Comparison of ENCODE assay signal across 20 cellular contexts in the genomic region with DNA sequence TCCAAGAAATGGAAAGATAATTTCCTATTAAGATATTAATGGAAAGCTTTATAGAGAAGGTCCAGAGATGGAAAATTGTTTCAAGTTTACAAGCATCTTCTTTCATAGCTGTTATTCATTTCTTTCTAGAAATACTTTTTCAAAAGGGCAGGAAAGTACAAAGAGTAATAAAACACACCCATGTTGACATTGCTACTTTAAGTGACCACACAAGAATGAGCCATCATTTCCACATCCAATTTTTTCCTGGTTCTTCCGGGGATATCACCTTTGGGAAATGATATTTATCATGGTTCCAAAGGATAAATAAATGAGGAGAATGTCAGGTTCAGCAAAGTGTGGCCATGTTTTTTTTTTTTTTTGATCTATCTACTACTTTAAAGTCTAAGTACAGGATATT. TPM values are rescaled to one million over a fixed set of nuclear protein-coding genes. Genes with fewer than 3 reads are reported as not detected.
DNase-seq lines count a peak whose midpoint lies in the region; ATAC-seq and TF ChIP-seq lines count a peak whose summit lies in the region.
"Had no signal": no experiment of that assay in that cellular context is flagged by ENCODE, and none has a peak within 500 bp of the region (broad histone marks: within the 10 kb centered on the region; RNA-seq: fewer than 3 reads in every experiment).

No MANE protein-coding gene starts in this region.

- H3K27ac Mint-ChIP-seq in T-helper 2 cell treated with Interferon-gamma antibody and Interleukin-4, amounts not matched to agents 5 μg/mL and 100 μg/mL, for 36 hours = no peak overlapping the region
- H3K27ac Mint-ChIP-seq: B cell; CD4-positive, CD25-positive, alpha-beta regulatory T cell; CD8-positive, alpha-beta T cell; HFFc6 had no signal

- H3K27me3 Mint-ChIP-seq in T-helper 2 cell treated with Interferon-gamma antibody and Interleukin-4, amounts not matched to agents 5 μg/mL and 100 μg/mL, for 36 hours (ENCODE audit: low read depth) = peaks cover 3% of the 10 kb centered on the region

- TF ChIP-seq CTCF in mucosa of descending colon (IDR thresholded peaks at IDR 0.05) = no peak
- TF ChIP-seq CTCF in transverse colon (IDR thresholded peaks at IDR 0.05) = no peak
- no peak for TF ChIP-seq CTCF in colonic mucosa (IDR thresholded peaks at IDR 0.05)

- no peaks in the 10 kb centered on the region for H3K4me1 ChIP-seq in mucosa of descending colon (ENCODE audit: low read depth)
- no peaks in the 10 kb centered on the region for H3K4me1 ChIP-seq in transverse colon
- H3K4me1 ChIP-seq in colonic mucosa = no peaks in the 10 kb centered on the region
- H3K4me1 ChIP-seq: BLaER1, Caco-2, HAP-1 had no signal

- no peaks in the 10 kb centered on the region for H3K36me3 Mint-ChIP-seq in T-helper 2 cell treated with Interferon-gamma antibody and Interleukin-4, amounts not matched to agents 5 μg/mL and 100 μg/mL, for 36 hours (ENCODE audit: low read depth)
- H3K36me3 Mint-ChIP-seq: CD4-positive, CD25-positive, alpha-beta regulatory T cell; CD8-positive, alpha-beta T cell had no signal

- peak; percentile 56 for DNase-seq in LoVo (ENCODE audit: low spot score)
- DNase-seq in SW480 (ENCODE audit: low spot score) = peak; percentile 10
- DNase-seq in mucosa of descending colon = no peak
- no peak for DNase-seq in transverse colon
- DNase-seq in colonic mucosa = no peak
- DNase-seq in T-helper 2 cell treated with Interferon-gamma antibody and Interleukin-4, amounts not matched to agents 5 μg/mL and 100 μg/mL, for 36 hours (ENCODE audit: low spot score) = no peak
- DNase-seq: Caco-2; CD4-positive, CD25-positive, alpha-beta regulatory T cell; CD8-positive, alpha-beta T cell; DMS 273 treated with DMSO at 0.1 percent for 48 hours; DND-41; GOT3; HFFc6 had no signal

- no peak overlapping the region for H3K4me3 Mint-ChIP-seq in T-helper 2 cell treated with Interferon-gamma antibody and Interleukin-4, amounts not matched to agents 5 μg/mL and 100 μg/mL, for 36 hours
- H3K4me3 Mint-ChIP-seq: B cell; CD4-positive, CD25-positive, alpha-beta regulatory T cell; CD8-positive, alpha-beta T cell; HFFc6 had no signal

- H3K9me3 ChIP-seq in mucosa of descending colon (no peaks in the 10 kb centered on the region), transverse colon (no peaks in the 10 kb centered on the region), colonic mucosa (no peaks in the 10 kb centered on the region)
- H3K9me3 ChIP-seq: BLaER1, Caco-2, HAP-1 had no signal

- 17 to 30% methylated on average over 1 of the region's 1 CpG for WGBS in transverse colon (ENCODE audit: low coverage in 1 of 2), 2 donors

- no peaks in the 10 kb centered on the region for H3K36me3 ChIP-seq in mucosa of descending colon (ENCODE audit: low read depth)
- H3K36me3 ChIP-seq in transverse colon = no peaks in the 10 kb centered on the region
- H3K36me3 ChIP-seq in colonic mucosa = no peaks in the 10 kb centered on the region
- H3K36me3 ChIP-seq: BLaER1, HAP-1 had no signal

- peak; percentile 10 for TF ChIP-seq EP300 in transverse colon (IDR thresholded peaks at IDR 0.05; ENCODE audit: low read depth)

- no peaks in the 10 kb centered on the region for H3K9me3 Mint-ChIP-seq in T-helper 2 cell treated with Interferon-gamma antibody and Interleukin-4, amounts not matched to agents 5 μg/mL and 100 μg/mL, for 36 hours
- H3K9me3 Mint-ChIP-seq: CD8-positive, alpha-beta T cell; HFFc6 had no signal

- peaks cover 1% of the 10 kb centered on the region for H3K4me1 Mint-ChIP-seq in T-helper 2 cell treated with Interferon-gamma antibody and Interleukin-4, amounts not matched to agents 5 μg/mL and 100 μg/mL, for 36 hours (ENCODE audit: low read depth)

- peak; percentile 81 for ATAC-seq in mucosa of descending colon
- no peak for ATAC-seq in HG02623 (IDR thresholded peaks at IDR 0.05; ENCODE audit: unreplicated experiment)
- ATAC-seq: CD8-positive, alpha-beta T cell had no signal

- no peak overlapping the region for H3K9ac ChIP-seq in colonic mucosa (ENCODE audit: low read depth in 2 of 2, low read length in 2 of 2)
- H3K9ac ChIP-seq: BLaER1 had no signal

- in situ Hi-C loops in transverse colon (cut with MboI; ENCODE audit: low pct_ligation_motif_present in 1 of 4, low pct_unique_long_range_greater_than_20kb in 1 of 4, low sequenced_read_pairs in 3 of 4) = loop anchor here in 1 of 4 donors (25.0 kb wide), 1 partner anchor 447 kb away; no protein-coding TSS in a partner anchor

- H3K4me3 ChIP-seq in mucosa of descending colon (no peak overlapping the region), transverse colon (no peak overlapping the region), colonic mucosa (no peak overlapping the region)
- H3K4me3 ChIP-seq: BLaER1, HAP-1 had no signal

- intact Hi-C loops in mucosa of descending colon (cut with DNase I, micrococcal nuclease) (no loop called here), transverse colon (cut with DNase I; ENCODE audit: low total_unique reads) (no loop called here), colonic mucosa (cut with DNase I) (no loop called here)

- H3K27ac ChIP-seq in transverse colon (no peak overlapping the region), colonic mucosa (no peak overlapping the region)
- H3K27ac ChIP-seq: BLaER1, C4-2B had no signal

- H3K27me3 ChIP-seq in transverse colon (no peaks in the 10 kb centered on the region), colonic mucosa (no peaks in the 10 kb centered on the region)

- no peak for TF ChIP-seq POLR2A in transverse colon (IDR thresholded peaks at IDR 0.05)

RNA-seq across cellular contexts. Expression of gene GLRA2, which starts 4.5 kb away (rescaled TPM):
- total RNA-seq in mucosa of descending colon (1 to 10 TPM in 2 of 3 donors, under 1 TPM in 1; 0.57 to 3.2 (median 1.5) TPM), transverse colon (1 to 10 TPM in 1 of 4 donors, under 1 TPM in 1, not detected in 2; 0.79 to 1.8 TPM), colonic mucosa (under 1 TPM; 0.35 to 0.49 TPM)
- total RNA-seq: A172; A673; B cell; Caco-2; CD4-positive, CD25-positive, alpha-beta regulatory T cell; CD8-positive, alpha-beta T cell; HFFc6 had no signal

Comparison
In these comparisons a context has a peak if more than half of its experiments do, and no peak if none do; other contexts are left out.
1. DNase-seq: peak in LoVo (single experiment) and SW480 (single experiment); none in mucosa of descending colon (0 of 3), transverse colon (single experiment), colonic mucosa (single experiment) and T-helper 2 cell treated with Interferon-gamma antibody and Interleukin-4, amounts not matched to agents 5 μg/mL and 100 μg/mL, for 36 hours (single experiment).